ENCODE assay signal across 1 cellular context in genomic region chr7:101636822-101637623, GRCh38.
TF ChIP-seq lines count a peak whose summit lies in the region.

No MANE protein-coding gene starts in this region.

TF ChIP-seq in HepG2, 621 proteins besides CTCF, POLR2A, EP300 and RAD21:
- no peak for TF ChIP-seq BCL6 (CRISPR knock-in tag; IDR thresholded peaks at IDR 0.05)
- 0 out of 2 replicates have a peak, but pooled peaks have one; percentile 16 for TF ChIP-seq ZNF263 (CRISPR knock-in tag; IDR thresholded peaks at IDR 0.05)
